In the genomic region with DNA sequence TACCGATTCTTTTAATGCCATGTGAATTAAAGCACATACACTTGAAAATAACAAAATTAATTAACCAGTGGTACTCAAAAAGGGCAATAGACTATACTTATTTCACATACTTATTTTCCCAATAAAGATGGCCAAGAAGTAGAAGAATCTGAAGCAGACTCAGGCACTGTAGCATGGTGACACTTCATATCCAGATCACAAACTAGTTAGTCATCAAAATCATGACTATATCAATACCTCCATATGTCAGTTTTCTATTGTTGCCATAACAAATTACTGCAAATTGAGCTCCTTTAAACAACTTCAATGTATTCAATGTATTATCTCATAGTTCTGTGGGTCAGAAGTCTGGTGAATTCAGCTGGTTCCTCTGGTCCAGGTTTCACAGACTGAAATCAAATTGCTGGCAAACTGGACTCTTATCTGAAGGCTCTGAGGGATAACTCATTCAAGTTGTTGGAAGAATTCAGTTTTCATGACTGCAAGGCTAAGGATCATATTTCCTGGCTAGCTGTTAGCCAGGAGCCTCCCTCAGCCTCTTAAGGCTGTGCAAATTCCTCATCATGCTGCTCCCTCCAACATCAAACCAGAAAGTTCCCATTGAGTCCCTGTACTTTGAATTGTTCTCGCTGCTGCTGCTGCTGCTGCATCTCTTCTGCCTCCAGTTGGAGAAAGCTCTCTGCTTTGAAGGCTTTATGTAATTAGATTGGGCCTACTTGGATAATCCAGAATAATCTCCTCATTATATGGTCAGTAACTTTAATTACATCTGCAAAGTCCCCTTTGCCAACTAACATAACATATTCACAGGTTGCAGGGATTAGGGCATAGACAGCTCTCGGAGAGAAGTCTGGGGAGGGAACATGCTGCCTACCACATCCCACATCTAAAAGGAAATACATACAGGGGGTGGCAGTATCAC, we compare ENCODE assay signal across 21 cellular contexts.
DNase-seq lines count a peak whose midpoint lies in the region; ATAC-seq, FAIRE-seq and TF ChIP-seq lines count a peak whose summit lies in the region.
"Had no signal": no experiment of that assay in that cellular context is flagged by ENCODE, and none has a peak within 500 bp of the region (broad histone marks: within the 10 kb centered on the region; RNA-seq: fewer than 3 reads in every experiment).

No MANE protein-coding gene starts in this region.

- CTCF ChIA-PET in activated CD4-positive, alpha-beta T cell treated with anti-CD3 and anti-CD28 coated beads for 36 hours (lab: Charles Lee) = interaction anchor here (1.4 kb wide), 1 partner anchor 9 kb away, joined by 5 read pairs; no protein-coding TSS in a partner anchor
- CTCF ChIA-PET in K562 (lab: Yijun Ruan, JAX; ENCODE audit: low intra/inter-chr PET ratio) = no interaction called here

- H3K27me3 Mint-ChIP-seq in activated CD4-positive, alpha-beta T cell treated with anti-CD3 and anti-CD28 coated beads for 36 hours = no peaks in the 10 kb centered on the region
- H3K27me3 Mint-ChIP-seq in nephron progenitor cell (ENCODE audit: low read depth, poor library complexity) = no peaks in the 10 kb centered on the region
- H3K27me3 Mint-ChIP-seq: memory B cell had no signal

- H3K9ac ChIP-seq in K562 (ENCODE audit: insufficient read depth in 1 of 2, low read depth in 2 of 2, low read length in 2 of 2) = no peak overlapping the region

- DNase-seq in activated CD4-positive, alpha-beta T cell treated with anti-CD3 and anti-CD28 coated beads for 36 hours = no peak
- DNase-seq in activated CD4-positive, alpha-beta T cell treated with anti-CD3 and anti-CD28 coated beads for 4 hours = no peak
- peak; percentile 46 for DNase-seq in LHCN-M2 (ENCODE audit: low read depth)
- no peak for DNase-seq in K562 (ENCODE audit: extremely low read depth in 1 of 4, low spot score in 3 of 4)
- DNase-seq in nephron progenitor cell = no peak
- DNase-seq in NCI-H2081 treated with DMSO at 0.1 percent for 48 hours (lab: John Stamatoyannopoulos, UW) = no peak
- DNase-seq: activated CD4-positive, alpha-beta T cell treated with anti-CD3 and anti-CD28 coated beads, Interleukin-2, amount 50 U/mL, for 48 hours; activated naive CD4-positive, alpha-beta T cell; endodermal cell; GF-D8; immature natural killer cell; NCI-H1694; nucleus accumbens; sigmoid colon; stimulated activated CD4-positive, alpha-beta T cell treated with anti-CD3 and anti-CD28 coated beads, Interleukin-4, amount 100 ng/mL, for 24 hours; T-helper 9 cell; trophoblast cell had no signal

- H3K27me3 ChIP-seq in K562 (ENCODE audit: control insufficient read depth in 2 of 2, insufficient read depth in 2 of 2, low read length in 2 of 2) = no peaks in the 10 kb centered on the region
- H3K27me3 ChIP-seq: sigmoid colon had no signal

- no peak for TF ChIP-seq POLR2A in K562 (conservative IDR thresholded peaks at IDR 0.05)

- peaks cover 2% of the 10 kb centered on the region for H3K9me3 Mint-ChIP-seq in activated CD4-positive, alpha-beta T cell treated with anti-CD3 and anti-CD28 coated beads for 36 hours (ENCODE audit: low read depth)
- peaks cover 11% of the 10 kb centered on the region for H3K9me3 Mint-ChIP-seq in nephron progenitor cell
- H3K9me3 Mint-ChIP-seq: central memory CD8-positive, alpha-beta T cell; endodermal cell; memory B cell had no signal

- H3K36me3 ChIP-seq in K562 (ENCODE audit: control insufficient read depth, insufficient read depth, low read length) = no peaks in the 10 kb centered on the region
- H3K36me3 ChIP-seq: sigmoid colon had no signal

- H3K4me2 ChIP-seq in K562 (ENCODE audit: insufficient read depth, low read length) = no peak overlapping the region

- no peak overlapping the region for H2AFZ ChIP-seq in K562 (ENCODE audit: low read depth, low read length)

- 2% methylated on average over 3 of the region's 3 CpGs for WGBS in K562 (ENCODE audit: insufficient coverage, low coverage, missing lambda C conversion rate)

- no peak for TF ChIP-seq CTCF in K562 (IDR thresholded peaks at IDR 0.05 in 2 of 3, conservative IDR thresholded peaks at IDR 0.05 in 1 of 3; ENCODE audit: insufficient read depth in 2 of 3, low read depth in 1 of 3, low read length in 3 of 3)
- TF ChIP-seq CTCF in nephron progenitor cell (IDR thresholded peaks at IDR 0.05) = no peak

- H4K20me1 ChIP-seq in K562 (replicated peaks; ENCODE audit: control insufficient read depth, insufficient read depth, low read length) = no peaks in the 10 kb centered on the region

- no peaks in the 10 kb centered on the region for H3K4me1 ChIP-seq in K562 (replicated peaks in 1 of 2; ENCODE audit: control insufficient read depth in 2 of 2, insufficient read depth in 2 of 2, low read length in 2 of 2)
- H3K4me1 ChIP-seq: sigmoid colon had no signal

- H3K27ac ChIP-seq in K562 (ENCODE audit: extremely low read depth, low read depth, low read length) = no peak overlapping the region
- H3K27ac ChIP-seq: sigmoid colon had no signal

- POLR2A ChIA-PET in activated CD4-positive, alpha-beta T cell treated with anti-CD3 and anti-CD28 coated beads for 36 hours (lab: Charles Lee) = interaction anchor here (0.9 to 1.9 kb wide), 2 partner anchors 21 to 49 kb away, joined by 3 to 9 read pairs; no protein-coding TSS in a partner anchor
- POLR2A ChIA-PET in K562 (lab: Yijun Ruan, JAX) = no interaction called here

- no peak for TF ChIP-seq RAD21 in K562 (CRISPR knock-in tag; conservative IDR thresholded peaks at IDR 0.05 in 1 of 2, IDR thresholded peaks at IDR 0.05 in 1 of 2)

- H3K9me3 ChIP-seq in K562 (replicated peaks; ENCODE audit: control insufficient read depth, insufficient read depth, low read depth, low read length) = no peaks in the 10 kb centered on the region
- H3K9me3 ChIP-seq: sigmoid colon had no signal

- ATAC-seq in activated CD4-positive, alpha-beta T cell treated with anti-CD3 and anti-CD28 coated beads for 36 hours = peak; percentile 64
- ATAC-seq in K562 = no peak
- no peak for ATAC-seq in HG03457 (IDR thresholded peaks at IDR 0.05; ENCODE audit: unreplicated experiment)
- no peak for ATAC-seq in GM19463 (IDR thresholded peaks at IDR 0.05; ENCODE audit: unreplicated experiment)

- no peaks in the 10 kb centered on the region for H3K79me2 ChIP-seq in K562 (ENCODE audit: control insufficient read depth, insufficient read depth, low read length)

- peak; percentile 48 for FAIRE-seq in K562 (lab: Jason Lieb, UNC)

- H3K4me3 Mint-ChIP-seq in activated CD4-positive, alpha-beta T cell treated with anti-CD3 and anti-CD28 coated beads for 36 hours = no peak overlapping the region
- H3K4me3 Mint-ChIP-seq in nephron progenitor cell = no peak overlapping the region
- H3K4me3 Mint-ChIP-seq: central memory CD8-positive, alpha-beta T cell; endodermal cell; immature natural killer cell; memory B cell had no signal

- peaks cover 15% of the 10 kb centered on the region for H3K36me3 Mint-ChIP-seq in activated CD4-positive, alpha-beta T cell treated with anti-CD3 and anti-CD28 coated beads for 36 hours (ENCODE audit: low read depth)
- H3K36me3 Mint-ChIP-seq in nephron progenitor cell (ENCODE audit: low read depth) = peaks cover 5% of the 10 kb centered on the region
- H3K36me3 Mint-ChIP-seq: immature natural killer cell, memory B cell had no signal

- peak overlapping the region; percentile 11 for H3K27ac Mint-ChIP-seq in activated CD4-positive, alpha-beta T cell treated with anti-CD3 and anti-CD28 coated beads for 36 hours
- H3K27ac Mint-ChIP-seq in nephron progenitor cell = peak overlapping the region; percentile 33
- H3K27ac Mint-ChIP-seq: endodermal cell, immature natural killer cell, memory B cell had no signal

- H3K4me3 ChIP-seq in K562 = no peak overlapping the region
- H3K4me3 ChIP-seq: sigmoid colon had no signal

- no peaks in the 10 kb centered on the region for H3K9me1 ChIP-seq in K562 (ENCODE audit: control insufficient read depth, insufficient read depth, low read length)

- intact Hi-C loops in activated CD4-positive, alpha-beta T cell treated with anti-CD3 and anti-CD28 coated beads for 36 hours (cut with DNase I, micrococcal nuclease) = loop anchor here in 1 of 2 experiments (2.0 kb wide), 1 partner anchor 21 kb away; no protein-coding TSS in a partner anchor
- intact Hi-C loops in K562 (cut with micrococcal nuclease) = no loop called here

- no peak for TF ChIP-seq EP300 in K562 (IDR thresholded peaks at IDR 0.05; ENCODE audit: low read length)

- in situ Hi-C loops in K562 (cut with MboI) = no loop called here

- no TSS peak for BruUV-seq in K562 (replicated peaks; lab: Mats Ljungman, UMichigan)

- H3K4me1 Mint-ChIP-seq in activated CD4-positive, alpha-beta T cell treated with anti-CD3 and anti-CD28 coated beads for 36 hours = peaks cover 46% of the 10 kb centered on the region
- peaks cover 16% of the 10 kb centered on the region for H3K4me1 Mint-ChIP-seq in nephron progenitor cell
- H3K4me1 Mint-ChIP-seq: central memory CD8-positive, alpha-beta T cell; immature natural killer cell had no signal

TF ChIP-seq in K562, 482 proteins besides CTCF, POLR2A, EP300 and RAD21 (continues in another document):
- TF ChIP-seq, protein P1, sequence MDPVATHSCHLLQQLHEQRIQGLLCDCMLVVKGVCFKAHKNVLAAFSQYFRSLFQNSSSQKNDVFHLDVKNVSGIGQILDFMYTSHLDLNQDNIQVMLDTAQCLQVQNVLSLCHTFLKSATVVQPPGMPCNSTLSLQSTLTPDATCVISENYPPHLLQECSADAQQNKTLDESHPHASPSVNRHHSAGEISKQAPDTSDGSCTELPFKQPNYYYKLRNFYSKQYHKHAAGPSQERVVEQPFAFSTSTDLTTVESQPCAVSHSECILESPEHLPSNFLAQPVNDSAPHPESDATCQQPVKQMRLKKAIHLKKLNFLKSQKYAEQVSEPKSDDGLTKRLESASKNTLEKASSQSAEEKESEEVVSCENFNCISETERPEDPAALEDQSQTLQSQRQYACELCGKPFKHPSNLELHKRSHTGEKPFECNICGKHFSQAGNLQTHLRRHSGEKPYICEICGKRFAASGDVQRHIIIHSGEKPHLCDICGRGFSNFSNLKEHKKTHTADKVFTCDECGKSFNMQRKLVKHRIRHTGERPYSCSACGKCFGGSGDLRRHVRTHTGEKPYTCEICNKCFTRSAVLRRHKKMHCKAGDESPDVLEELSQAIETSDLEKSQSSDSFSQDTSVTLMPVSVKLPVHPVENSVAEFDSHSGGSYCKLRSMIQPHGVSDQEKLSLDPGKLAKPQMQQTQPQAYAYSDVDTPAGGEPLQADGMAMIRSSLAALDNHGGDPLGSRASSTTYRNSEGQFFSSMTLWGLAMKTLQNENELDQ (CRISPR knock-in tag; IDR thresholded peaks at IDR 0.05; ENCODE audit: borderline replicate concordance) = no peak
- TF ChIP-seq TBP (optimal IDR thresholded peaks at IDR 0.05; ENCODE audit: low read depth, low read length) = no peak
